ENCODE assay signal across 25 cellular contexts in genomic region chr11:102946237-102946636, GRCh38. TPM values are rescaled to one million over a fixed set of nuclear protein-coding genes. Genes with fewer than 3 reads are reported as not detected.
DNase-seq lines count a peak whose midpoint lies in the region; ATAC-seq and TF ChIP-seq lines count a peak whose summit lies in the region.
"Had no signal": no experiment of that assay in that cellular context is flagged by ENCODE, and none has a peak within 500 bp of the region (broad histone marks: within the 10 kb centered on the region; RNA-seq: fewer than 3 reads in every experiment).

No MANE protein-coding gene starts in this region.

- no peaks in the 10 kb centered on the region for H4K20me1 ChIP-seq in PC-3 (ENCODE audit: low read length)

- peak; percentile 49 for DNase-seq in A673 (ENCODE audit: low spot score)
- peak; percentile 19 for DNase-seq in PC-3
- DNase-seq in fibroblast of gingiva (ENCODE audit: low read depth) = peak; percentile 75
- DNase-seq in left colon = no peak
- DNase-seq in stimulated activated CD4-positive, alpha-beta T cell treated with anti-CD3 and anti-CD28 coated beads, Interleukin-2, amount 100 ng/mL, for 24 hours = no peak
- DNase-seq in caudate nucleus (lab: John Stamatoyannopoulos, UW) = no peak
- DNase-seq: ACHN; DMS153; DND-41; KBM-7; MG63; NCI-H1105 treated with DMSO at 0.1 percent for 48 hours; NCI-H146; NCI-H1930; NCI-H2107; NCI-H446 treated with DMSO at 0.1 percent for 48 hours; NCI-H526; NCI-H82; NK-92 treated with Interleukin-12 subunit alpha and Interleukin-12 subunit beta, amount 100 ng/mL, for 24 hours; PC-9; SHP77 had no signal

- POLR2A ChIA-PET in A673 (lab: Charles Lee; ENCODE audit: low non-redundant PET) = no interaction called here
- POLR2A ChIA-PET in PC-3 (lab: Charles Lee; ENCODE audit: unreplicated experiment) = no interaction called here

- no peaks in the 10 kb centered on the region for H3K9me2 ChIP-seq in PC-3 (replicated peaks; ENCODE audit: low read length)

- BruUV-seq in A673 (replicated peaks; lab: Mats Ljungman, UMichigan) (no TSS peak), PC-3 (replicated peaks; lab: Mats Ljungman, UMichigan) (no TSS peak)

- no peak overlapping the region for H3K4me3 ChIP-seq in A673 (ENCODE audit: low read depth, low read length, poor library complexity, severe bottlenecking)
- H3K4me3 ChIP-seq in PC-3 (ENCODE audit: low read length) = no peak overlapping the region
- H3K4me3 ChIP-seq in gastroesophageal sphincter = no peak overlapping the region
- H3K4me3 ChIP-seq: MG63, PC-9 had no signal

- 40 to 59% methylated on average over 3 of the region's 3 CpGs for WGBS in gastroesophageal sphincter (ENCODE audit: low coverage in 1 of 2), 2 donors

- H3K4me1 ChIP-seq in A673 (ENCODE audit: insufficient read depth, low read length, poor library complexity, severe bottlenecking) (peaks cover 21% of the 10 kb centered on the region), PC-3 (ENCODE audit: insufficient read depth, low read length) (peaks cover 27% of the 10 kb centered on the region), gastroesophageal sphincter (no peaks in the 10 kb centered on the region)

- intact Hi-C loops in A673 (cut with micrococcal nuclease; ENCODE audit: unreplicated experiment) (no loop called here), PC-3 (cut with micrococcal nuclease) (no loop called here), left colon (cut with DNase I, micrococcal nuclease) (loop anchor here in 1 of 2 donors (10.0 kb wide), 1 partner anchor 211 kb away; no protein-coding TSS in a partner anchor)

- CTCF ChIA-PET in A673 (lab: Charles Lee) (interaction anchor here (0.6 to 1.0 kb wide), 2 partner anchors 32 to 41 kb away, joined by 4 to 6 read pairs; no protein-coding TSS in a partner anchor), PC-3 (lab: Charles Lee) (interaction anchor here (0.6 kb wide), 1 partner anchor 232 kb away, joined by 3 read pairs; no protein-coding TSS in a partner anchor)

- no peak overlapping the region for H3K27ac ChIP-seq in A673 (ENCODE audit: low read depth, low read length, poor library complexity, severe bottlenecking)
- no peak overlapping the region for H3K27ac ChIP-seq in PC-3 (ENCODE audit: low read length)
- no peak overlapping the region for H3K27ac ChIP-seq in gastroesophageal sphincter
- H3K27ac ChIP-seq in caudate nucleus (ENCODE audit: low read depth, low read length) = no peak overlapping the region
- H3K27ac ChIP-seq: 22Rv1, PC-9, RWPE1 had no signal

- H3K36me3 ChIP-seq in A673 (ENCODE audit: insufficient read depth, low read length, poor library complexity, severe bottlenecking) (no peaks in the 10 kb centered on the region), PC-3 (ENCODE audit: low read depth, low read length) (no peaks in the 10 kb centered on the region), gastroesophageal sphincter (no peaks in the 10 kb centered on the region)
- H3K36me3 ChIP-seq: MG63 had no signal

- no peak overlapping the region for H3K4me2 ChIP-seq in PC-3 (ENCODE audit: low read length)
- H3K4me2 ChIP-seq: PC-9 had no signal

- no peaks in the 10 kb centered on the region for H3K27me3 ChIP-seq in A673 (replicated peaks; ENCODE audit: insufficient read depth, low read depth, low read length, poor library complexity)
- H3K27me3 ChIP-seq in PC-3 (ENCODE audit: low read length) = no peaks in the 10 kb centered on the region
- no peaks in the 10 kb centered on the region for H3K27me3 ChIP-seq in gastroesophageal sphincter
- H3K27me3 ChIP-seq: MG63 had no signal

- ATAC-seq in PC-3 (no peak; the same call in 1 of the 2 replicates), left colon (peak; percentile 78), GM21576 (IDR thresholded peaks at IDR 0.05; ENCODE audit: unreplicated experiment) (no peak), gastroesophageal sphincter (no peak)

- no peak for TF ChIP-seq EP300 in gastroesophageal sphincter (IDR thresholded peaks at IDR 0.05)

- no peak overlapping the region for H3K9ac ChIP-seq in PC-3 (ENCODE audit: low read length)

- H2AFZ ChIP-seq in PC-3 (ENCODE audit: low read length) = no peak overlapping the region
- H2AFZ ChIP-seq: PC-9 had no signal

- H3F3A ChIP-seq in PC-3 (ENCODE audit: low read length, unreplicated experiment) = peaks cover 3% of the 10 kb centered on the region

- H3K9me3 ChIP-seq in A673 (ENCODE audit: low read depth, low read length, poor library complexity, severe bottlenecking) = no peaks in the 10 kb centered on the region
- no peaks in the 10 kb centered on the region for H3K9me3 ChIP-seq in PC-3 (ENCODE audit: low read length)
- H3K9me3 ChIP-seq in gastroesophageal sphincter = no peaks in the 10 kb centered on the region
- H3K9me3 ChIP-seq: MG63 had no signal

- no peak for TF ChIP-seq CTCF in A673 (conservative IDR thresholded peaks at IDR 0.05; ENCODE audit: low read depth, low read length)
- no peak for TF ChIP-seq CTCF in PC-3 (conservative IDR thresholded peaks at IDR 0.05; ENCODE audit: low read depth, low read length)
- TF ChIP-seq CTCF in gastroesophageal sphincter (IDR thresholded peaks at IDR 0.05) = no peak

- TF ChIP-seq POLR2A in gastroesophageal sphincter (IDR thresholded peaks at IDR 0.05) = no peak

- H3K79me2 ChIP-seq in PC-3 (ENCODE audit: low read length) = no peaks in the 10 kb centered on the region

RNA-seq across cellular contexts. Expression of gene MMP13, which starts 9.3 kb away (rescaled TPM):
- not detected in 2 replicates for total RNA-seq in A673 (2021)
- total RNA-seq in PC-3 (2014; rRNA removed) = 2.4 and 2.6 TPM in 2 replicates
- not detected for total RNA-seq in left colon
- total RNA-seq in gastroesophageal sphincter = not detected
- total RNA-seq: PC-9 had no signal

Comparison
In these comparisons a context has a peak if more than half of its experiments do, and no peak if none do; other contexts are left out.
1. DNase-seq: peak in A673 (single experiment), PC-3 (single experiment) and fibroblast of gingiva (single experiment); none in left colon (0 of 2), stimulated activated CD4-positive, alpha-beta T cell treated with anti-CD3 and anti-CD28 coated beads, Interleukin-2, amount 100 ng/mL, for 24 hours (0 of 2) and caudate nucleus (0 of 61).